ENCODE assay signal across 27 cellular contexts in genomic region chr11:2592559-2593392, GRCh38.
DNase-seq lines count a peak whose midpoint lies in the region; ATAC-seq and TF ChIP-seq lines count a peak whose summit lies in the region.
"Had no signal": no experiment of that assay in that cellular context is flagged by ENCODE, and none has a peak within 500 bp of the region (broad histone marks: within the 10 kb centered on the region; RNA-seq: fewer than 3 reads in every experiment).

No MANE protein-coding gene starts in this region.

- no peaks in the 10 kb centered on the region for H3K4me1 Mint-ChIP-seq in activated T-helper 1 cell treated with anti-CD3 and anti-CD28 coated beads, Interleukin-12 subunit alpha, Interleukin-12 subunit beta, Interleukin-2, Interleukin-4 antibody, amounts not matched to agents 30 ng/mL and 10 ng/mL and 1 ng/mL, durations not matched to agents 14 hours and 24 hours and 36 hours (ENCODE audit: low read depth)
- H3K4me1 Mint-ChIP-seq: CD4-positive, CD25-positive, alpha-beta regulatory T cell had no signal

- no peaks in the 10 kb centered on the region for H3K27me3 Mint-ChIP-seq in activated T-helper 1 cell treated with anti-CD3 and anti-CD28 coated beads, Interleukin-12 subunit alpha, Interleukin-12 subunit beta, Interleukin-2, Interleukin-4 antibody, amounts not matched to agents 30 ng/mL and 10 ng/mL and 1 ng/mL, durations not matched to agents 14 hours and 24 hours and 36 hours (ENCODE audit: insufficient read depth)
- H3K27me3 Mint-ChIP-seq: activated CD8-positive, alpha-beta T cell treated with anti-CD3 and anti-CD28 coated beads for 36 hours; CD4-positive, CD25-positive, alpha-beta regulatory T cell had no signal

- no TSS peak for BruUV-seq in IMR-90 (replicated peaks; lab: Mats Ljungman, UMichigan)

- H3K9ac ChIP-seq in IMR-90 (ENCODE audit: low read depth, low read length) = no peak overlapping the region

- no peak overlapping the region for H3K4me3 ChIP-seq in right cardiac atrium (ENCODE audit: low read length)
- H3K4me3 ChIP-seq in right atrium auricular region = no peak overlapping the region
- no peak overlapping the region for H3K4me3 ChIP-seq in IMR-90 (ENCODE audit: insufficient read depth, low read depth, low read length)
- no peak overlapping the region for H3K4me3 ChIP-seq in lower lobe of right lung
- H3K4me3 ChIP-seq: ascending aorta, esophagus squamous epithelium, gastroesophageal sphincter, Peyer's patch, suprapubic skin had no signal

- no peak overlapping the region for H3K23ac ChIP-seq in IMR-90 (ENCODE audit: low read depth, low read length)

- H2BK5ac ChIP-seq in IMR-90 (ENCODE audit: low read depth, low read length, poor library complexity, severe bottlenecking) = no peak overlapping the region

- WGBS in right cardiac atrium = 95% methylated on average over 16 of the region's 16 CpGs
- WGBS in IMR-90 (ENCODE audit: extremely low coverage in 2 of 2, insufficient read length in 1 of 2), 2 experiments = 70% methylated on average over 5 of the region's 16 CpGs; no CpG with 5 or more reads in 1 of the 2 experiments

- peaks cover 8% of the 10 kb centered on the region for H3K9me3 Mint-ChIP-seq in activated T-helper 1 cell treated with anti-CD3 and anti-CD28 coated beads, Interleukin-12 subunit alpha, Interleukin-12 subunit beta, Interleukin-2, Interleukin-4 antibody, amounts not matched to agents 30 ng/mL and 10 ng/mL and 1 ng/mL, durations not matched to agents 14 hours and 24 hours and 36 hours

- dilution Hi-C loops in IMR-90 (cut with HindIII; ENCODE audit: low sequenced_read_pairs, unreplicated experiment) = no loop called here

- H3K27ac Mint-ChIP-seq in activated T-helper 1 cell treated with anti-CD3 and anti-CD28 coated beads, Interleukin-12 subunit alpha, Interleukin-12 subunit beta, Interleukin-2, Interleukin-4 antibody, amounts not matched to agents 30 ng/mL and 10 ng/mL and 1 ng/mL, durations not matched to agents 14 hours and 24 hours and 36 hours = no peak overlapping the region
- H3K27ac Mint-ChIP-seq: activated CD8-positive, alpha-beta T cell treated with anti-CD3 and anti-CD28 coated beads for 36 hours; CD4-positive, CD25-positive, alpha-beta regulatory T cell had no signal

- H3K14ac ChIP-seq in IMR-90 (replicated peaks; ENCODE audit: low read depth, low read length) = no peak overlapping the region

- H2BK120ac ChIP-seq in IMR-90 (ENCODE audit: low read depth, low read length) = no peak overlapping the region

- H2AK5ac ChIP-seq in IMR-90 (ENCODE audit: low read depth, low read length) = no peak overlapping the region

- no peak for TF ChIP-seq POLR2A in IMR-90 (IDR thresholded peaks at IDR 0.05; ENCODE audit: low read depth, low read length)

- H3K18ac ChIP-seq in IMR-90 (ENCODE audit: low read depth, low read length) = no peak overlapping the region

- no peak overlapping the region for H2BK15ac ChIP-seq in IMR-90 (ENCODE audit: low read depth, low read length)

- H3K79me1 ChIP-seq in IMR-90 (ENCODE audit: low read depth in 1 of 2, low read length in 2 of 2) = no peaks in the 10 kb centered on the region

- no peak overlapping the region for H4K5ac ChIP-seq in IMR-90 (ENCODE audit: low read depth, low read length)

- H4K91ac ChIP-seq in IMR-90 (ENCODE audit: insufficient read depth, low read depth, low read length) = no peak overlapping the region

- no peaks in the 10 kb centered on the region for H4K20me1 ChIP-seq in IMR-90 (ENCODE audit: insufficient read depth, low read length)

- H2BK20ac ChIP-seq in IMR-90 (ENCODE audit: low read depth, low read length) = no peak overlapping the region

- H3K27me3 ChIP-seq in right cardiac atrium (ENCODE audit: control insufficient read depth, insufficient read depth) = no peaks in the 10 kb centered on the region
- no peaks in the 10 kb centered on the region for H3K27me3 ChIP-seq in right atrium auricular region
- H3K27me3 ChIP-seq in IMR-90 (ENCODE audit: control insufficient read depth, insufficient read depth, low read length) = peaks cover 26% of the 10 kb centered on the region; the same call in 1 of the 2 replicates
- no peaks in the 10 kb centered on the region for H3K27me3 ChIP-seq in lower lobe of right lung (ENCODE audit: low read depth)
- H3K27me3 ChIP-seq: ascending aorta, esophagus squamous epithelium, gastroesophageal sphincter, neutrophil, Peyer's patch, suprapubic skin had no signal

- peak overlapping the region; percentile 11 for H2AFZ ChIP-seq in IMR-90 (replicated peaks; ENCODE audit: low read length, poor library complexity)

- H3K4me3 Mint-ChIP-seq in activated T-helper 1 cell treated with anti-CD3 and anti-CD28 coated beads, Interleukin-12 subunit alpha, Interleukin-12 subunit beta, Interleukin-2, Interleukin-4 antibody, amounts not matched to agents 30 ng/mL and 10 ng/mL and 1 ng/mL, durations not matched to agents 14 hours and 24 hours and 36 hours = no peak overlapping the region
- H3K4me3 Mint-ChIP-seq: activated CD8-positive, alpha-beta T cell treated with anti-CD3 and anti-CD28 coated beads for 36 hours; activated T-cell treated with anti-CD3 and anti-CD28 coated beads, Interleukin-2, amount 50 U/mL, for 4 hours; CD4-positive, CD25-positive, alpha-beta regulatory T cell had no signal

- POLR2A ChIA-PET in IMR-90 (lab: Charles Lee; ENCODE audit: unreplicated experiment) = no interaction called here

- H3K4me1 ChIP-seq in right cardiac atrium (ENCODE audit: control insufficient read depth, insufficient read depth, low read length) (no peaks in the 10 kb centered on the region), right atrium auricular region (no peaks in the 10 kb centered on the region), IMR-90 (ENCODE audit: control insufficient read depth, insufficient read depth, low read length) (no peaks in the 10 kb centered on the region), lower lobe of right lung (no peaks in the 10 kb centered on the region)
- H3K4me1 ChIP-seq: ascending aorta, esophagus squamous epithelium, gastroesophageal sphincter, Peyer's patch, suprapubic skin had no signal

- H3K36me3 ChIP-seq in right atrium auricular region (no peaks in the 10 kb centered on the region), IMR-90 (ENCODE audit: control insufficient read depth, insufficient read depth, low read length) (no peaks in the 10 kb centered on the region), lower lobe of right lung (no peaks in the 10 kb centered on the region)
- H3K36me3 ChIP-seq: ascending aorta, esophagus squamous epithelium, gastroesophageal sphincter, Peyer's patch, suprapubic skin had no signal

- H3K27ac ChIP-seq in right cardiac atrium (ENCODE audit: low read length) = no peak overlapping the region
- H3K27ac ChIP-seq in right atrium auricular region = no peak overlapping the region
- H3K27ac ChIP-seq in IMR-90 (ENCODE audit: insufficient read depth, low read length) = no peak overlapping the region
- H3K27ac ChIP-seq in lower lobe of right lung = no peak overlapping the region
- H3K27ac ChIP-seq: ascending aorta, esophagus squamous epithelium, gastroesophageal sphincter, neutrophil, Peyer's patch, suprapubic skin, VCaP had no signal

- no peak overlapping the region for H4K8ac ChIP-seq in IMR-90 (ENCODE audit: low read depth in 2 of 2, low read length in 2 of 2)

- no peak for TF ChIP-seq RAD21 in IMR-90 (IDR thresholded peaks at IDR 0.05; ENCODE audit: low read length)

- H3K4ac ChIP-seq in IMR-90 (ENCODE audit: low read depth, low read length) = no peak overlapping the region

- no peaks in the 10 kb centered on the region for H3K9me1 ChIP-seq in IMR-90 (ENCODE audit: insufficient read depth, low read length)

- no peaks in the 10 kb centered on the region for H3K36me3 Mint-ChIP-seq in activated T-helper 1 cell treated with anti-CD3 and anti-CD28 coated beads, Interleukin-12 subunit alpha, Interleukin-12 subunit beta, Interleukin-2, Interleukin-4 antibody, amounts not matched to agents 30 ng/mL and 10 ng/mL and 1 ng/mL, durations not matched to agents 14 hours and 24 hours and 36 hours (ENCODE audit: low read depth)

- intact Hi-C loops in right cardiac atrium (cut with DNase I) = no loop called here
- intact Hi-C loops in IMR-90 (cut with micrococcal nuclease) = no loop called here
- intact Hi-C loops in lower lobe of right lung (cut with DNase I) = no loop called here
- intact Hi-C loops in activated T-helper 1 cell treated with anti-CD3 and anti-CD28 coated beads, Interleukin-12 subunit alpha, Interleukin-12 subunit beta, Interleukin-2, Interleukin-4 antibody, amounts not matched to agents 30 ng/mL and 10 ng/mL and 1 ng/mL, durations not matched to agents 14 hours and 24 hours and 36 hours (cut with micrococcal nuclease) = no loop called here

- peak overlapping the region; percentile 28 for H2AK9ac ChIP-seq in IMR-90 (replicated peaks; ENCODE audit: low read depth, low read length, poor library complexity)

- no peak overlapping the region for H3K4me2 ChIP-seq in IMR-90 (ENCODE audit: low read depth, low read length)

- in situ Hi-C loops in IMR-90 (cut with MboI; ENCODE audit: low sequenced_read_pairs) = no loop called here

- no peak for ATAC-seq in right cardiac atrium
- no peak for ATAC-seq in IMR-90 (ENCODE audit: low read depth)
- peak in 1 of 2 donors; percentile 5 for ATAC-seq in lower lobe of right lung
- no peak for ATAC-seq in GM18909 (IDR thresholded peaks at IDR 0.05; ENCODE audit: poor library complexity, unreplicated experiment)
- ATAC-seq: activated CD8-positive, alpha-beta T cell treated with anti-CD3 and anti-CD28 coated beads for 36 hours; activated T-cell treated with anti-CD3 and anti-CD28 coated beads, Interleukin-2, amount 50 U/mL, for 4 hours; gastroesophageal sphincter had no signal

- H3K56ac ChIP-seq in IMR-90 (ENCODE audit: extremely low read depth, insufficient read depth, low read length) = no peak overlapping the region

- H3K9me3 ChIP-seq in right cardiac atrium (ENCODE audit: control insufficient read depth, low read length) (no peaks in the 10 kb centered on the region), right atrium auricular region (peaks cover 0 to 6% of the 10 kb centered on the region in 2 donors), IMR-90 (ENCODE audit: control insufficient read depth, insufficient read depth, low read length) (peaks cover 3% of the 10 kb centered on the region), lower lobe of right lung (peaks cover 2% of the 10 kb centered on the region)
- H3K9me3 ChIP-seq: esophagus squamous epithelium, neutrophil, Peyer's patch had no signal

- no peak for TF ChIP-seq CTCF in right atrium auricular region (IDR thresholded peaks at IDR 0.05)
- no peak for TF ChIP-seq CTCF in IMR-90 (conservative IDR thresholded peaks at IDR 0.05; ENCODE audit: low read depth, low read length)
- TF ChIP-seq CTCF in lower lobe of right lung (IDR thresholded peaks at IDR 0.05) = no peak

- CTCF ChIA-PET in IMR-90 (lab: Yijun Ruan, JAX) = no interaction called here

- DNase-seq in right cardiac atrium (peak in 2 of 3 donors; percentile 4 to 33), right atrium auricular region (ENCODE audit: low spot score) (no peak), IMR-90 (no peak), lower lobe of right lung (peak; percentile 30), ureter (ENCODE audit: low spot score) (peak; percentile 37), medulla oblongata (ENCODE audit: extremely low spot score) (no peak)
- DNase-seq in activated T-helper 1 cell treated with anti-CD3 and anti-CD28 coated beads, Interleukin-12 subunit alpha, Interleukin-12 subunit beta, Interleukin-2, Interleukin-4 antibody, amounts not matched to agents 30 ng/mL and 10 ng/mL and 1 ng/mL, durations not matched to agents 14 hours and 24 hours and 36 hours (ENCODE audit: low spot score) = no peak
- DNase-seq: activated CD8-positive, alpha-beta T cell treated with anti-CD3 and anti-CD28 coated beads for 36 hours; activated naive CD4-positive, alpha-beta T cell treated with anti-CD3 and anti-CD28 coated beads, Interleukin-2, amount 50 U/mL, for 16 hours; activated T-cell treated with anti-CD3 and anti-CD28 coated beads, Interleukin-2, amount 50 U/mL, for 4 hours; CD4-positive, CD25-positive, alpha-beta regulatory T cell; cerebellar nuclear complex; effector CD8-positive, alpha-beta T cell; esophagus squamous epithelium; GDM1; NCI-H1092; NCI-H2029; NCI-H446 treated with DMSO at 0.1 percent for 48 hours; retina; T-helper 2 cell had no signal

Comparison
In these comparisons a context has a peak if more than half of its experiments do, and no peak if none do; other contexts are left out.
1. DNase-seq: peak in right cardiac atrium (2 of 3), lower lobe of right lung (single experiment) and ureter (single experiment); none in right atrium auricular region (single experiment), IMR-90 (single experiment), activated T-helper 1 cell treated with anti-CD3 and anti-CD28 coated beads, Interleukin-12 subunit alpha, Interleukin-12 subunit beta, Interleukin-2, Interleukin-4 antibody, amounts not matched to agents 30 ng/mL and 10 ng/mL and 1 ng/mL, durations not matched to agents 14 hours and 24 hours and 36 hours (single experiment) and medulla oblongata (single experiment).